In genomic region chr6:159617444-159617843, GRCh38 we compare ENCODE assay signal across 1 cellular context.
TF ChIP-seq lines count a peak whose summit lies in the region.

No MANE protein-coding gene starts in this region.

TF ChIP-seq in HepG2, 621 proteins besides CTCF, POLR2A, EP300 and RAD21 (continued from another document):
- TF ChIP-seq, protein P1, sequence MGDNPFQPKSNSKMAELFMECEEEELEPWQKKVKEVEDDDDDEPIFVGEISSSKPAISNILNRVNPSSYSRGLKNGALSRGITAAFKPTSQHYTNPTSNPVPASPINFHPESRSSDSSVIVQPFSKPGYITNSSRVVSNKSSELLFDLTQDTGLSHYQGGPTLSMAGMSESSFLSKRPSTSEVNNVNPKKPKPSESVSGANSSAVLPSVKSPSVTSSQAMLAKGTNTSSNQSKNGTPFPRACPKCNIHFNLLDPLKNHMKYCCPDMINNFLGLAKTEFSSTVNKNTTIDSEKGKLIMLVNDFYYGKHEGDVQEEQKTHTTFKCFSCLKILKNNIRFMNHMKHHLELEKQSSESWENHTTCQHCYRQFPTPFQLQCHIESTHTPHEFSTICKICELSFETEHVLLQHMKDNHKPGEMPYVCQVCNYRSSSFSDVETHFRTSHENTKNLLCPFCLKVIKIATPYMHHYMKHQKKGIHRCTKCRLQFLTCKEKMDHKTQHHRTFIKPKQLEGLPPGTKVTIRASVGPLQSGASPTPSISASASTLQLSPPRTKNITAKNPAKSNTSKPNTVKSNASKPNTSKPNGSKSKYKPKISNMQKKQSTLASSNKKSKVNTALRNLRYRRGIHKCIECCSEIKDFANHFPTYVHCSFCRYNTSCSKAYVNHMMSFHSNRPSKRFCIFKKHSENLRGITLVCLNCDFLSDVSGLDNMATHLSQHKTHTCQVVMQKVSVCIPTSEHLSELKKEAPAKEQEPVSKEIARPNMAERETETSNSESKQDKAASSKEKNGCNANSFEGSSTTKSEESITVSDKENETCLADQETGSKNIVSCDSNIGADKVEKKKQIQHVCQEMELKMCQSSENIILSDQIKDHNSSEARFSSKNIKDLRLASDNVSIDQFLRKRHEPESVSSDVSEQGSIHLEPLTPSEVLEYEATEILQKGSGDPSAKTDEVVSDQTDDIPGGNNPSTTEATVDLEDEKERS (CRISPR knock-in tag; IDR thresholded peaks at IDR 0.05), result peak; percentile 68; the same call in 1 of the 2 replicates
